Comparison of ENCODE assay signal across 11 cellular contexts in the genomic region with DNA sequence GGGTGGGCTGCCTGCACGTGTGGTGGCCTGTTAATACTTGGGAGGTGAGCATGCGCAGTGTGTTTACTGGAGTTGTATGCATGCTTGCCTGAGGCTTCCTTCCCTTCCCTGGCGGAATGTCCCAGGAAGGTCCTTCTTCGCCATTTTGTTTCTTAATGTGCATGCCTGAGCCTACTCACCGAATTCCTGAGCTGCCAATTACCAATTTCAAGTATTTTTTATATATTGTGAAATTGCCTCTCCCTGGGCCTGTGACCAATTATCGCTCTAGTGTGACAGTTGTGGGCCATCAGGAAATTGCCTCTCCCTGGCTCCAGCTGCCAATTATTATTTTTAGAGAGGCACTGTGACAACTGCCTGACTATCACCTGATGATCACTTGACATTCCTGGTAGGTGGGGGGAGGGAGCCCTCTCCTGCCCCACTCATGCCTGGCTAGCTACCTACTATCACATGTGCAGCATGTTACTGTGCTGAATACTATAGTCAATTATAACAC.
DNase-seq lines count a peak whose midpoint lies in the region; ATAC-seq and TF ChIP-seq lines count a peak whose summit lies in the region.
"Had no signal": no experiment of that assay in that cellular context is flagged by ENCODE, and none has a peak within 500 bp of the region (broad histone marks: within the 10 kb centered on the region; RNA-seq: fewer than 3 reads in every experiment).

No MANE protein-coding gene starts in this region.

- CTCF ChIA-PET in A673 (lab: Charles Lee), result interaction anchor here (0.6 to 1.3 kb wide), 2 partner anchors 70 to 1121 kb away, joined by 5 to 17 read pairs; a partner anchor contains a TSS

- TF ChIP-seq POLR2A in transverse colon (IDR thresholded peaks at IDR 0.05), result no peak

- peaks cover 31% of the 10 kb centered on the region for H3K4me1 Mint-ChIP-seq in HFFc6 (ENCODE audit: low read depth)

- H3K36me3 ChIP-seq in A673 (ENCODE audit: insufficient read depth, low read length, poor library complexity, severe bottlenecking) (no peaks in the 10 kb centered on the region), RWPE2 (ENCODE audit: low read depth) (no peaks in the 10 kb centered on the region), left ventricle myocardium inferior (no peaks in the 10 kb centered on the region), transverse colon (no peaks in the 10 kb centered on the region)

- BruUV-seq in A673 (replicated peaks; lab: Mats Ljungman, UMichigan), result no TSS peak

- H3K27me3 ChIP-seq in A673 (replicated peaks; ENCODE audit: insufficient read depth, low read depth, low read length, poor library complexity) (no peaks in the 10 kb centered on the region), RWPE2 (ENCODE audit: insufficient read depth, poor library complexity, severe bottlenecking) (no peaks in the 10 kb centered on the region), left ventricle myocardium inferior (ENCODE audit: low read depth) (no peaks in the 10 kb centered on the region), transverse colon (no peaks in the 10 kb centered on the region)

- H3K27me3 Mint-ChIP-seq in HFFc6 (ENCODE audit: insufficient read depth), result no peaks in the 10 kb centered on the region

- ATAC-seq in RWPE2 (ENCODE audit: low read depth) (peak; percentile 93), GM19452 (IDR thresholded peaks at IDR 0.05; ENCODE audit: unreplicated experiment) (no peak)

- H3K36me3 Mint-ChIP-seq in HFFc6 (ENCODE audit: low read depth), result peaks cover 18% of the 10 kb centered on the region
- H3K36me3 Mint-ChIP-seq: activated CD4-positive, alpha-beta memory T cell treated with anti-CD3 and anti-CD28 coated beads for 36 hours; CD4-positive, CD25-positive, alpha-beta regulatory T cell had no signal

- intact Hi-C loops in A673 (cut with micrococcal nuclease; ENCODE audit: unreplicated experiment), result no loop called here
- intact Hi-C loops in left ventricle myocardium inferior (cut with micrococcal nuclease), result no loop called here
- intact Hi-C loops in transverse colon (cut with DNase I; ENCODE audit: low total_unique reads), result no loop called here

- peak overlapping the region; percentile 69 for H3K27ac Mint-ChIP-seq in HFFc6
- H3K27ac Mint-ChIP-seq: activated CD4-positive, alpha-beta memory T cell treated with anti-CD3 and anti-CD28 coated beads for 36 hours; CD4-positive, CD25-positive, alpha-beta regulatory T cell had no signal

- H3K4me3 ChIP-seq in A673 (ENCODE audit: low read depth, low read length, poor library complexity, severe bottlenecking) (no peak overlapping the region), RWPE2 (ENCODE audit: severe bottlenecking) (no peak overlapping the region), left ventricle myocardium inferior (no peak overlapping the region), transverse colon (no peak overlapping the region)

- H3K4me1 ChIP-seq in A673 (ENCODE audit: insufficient read depth, low read length, poor library complexity, severe bottlenecking) (peaks cover 16% of the 10 kb centered on the region), RWPE2 (ENCODE audit: insufficient read depth, poor library complexity, severe bottlenecking) (peaks cover 19% of the 10 kb centered on the region), left ventricle myocardium inferior (peaks cover 24% of the 10 kb centered on the region), transverse colon (peaks cover 0 to 3% (median 3%) of the 10 kb centered on the region in 4 donors)

- 85 to 100% methylated on average over 1 to 6 of the region's 6 CpGs for WGBS in transverse colon (ENCODE audit: low coverage in 1 of 2), 2 donors

- no peaks in the 10 kb centered on the region for H3K9me3 ChIP-seq in A673 (ENCODE audit: low read depth, low read length, poor library complexity, severe bottlenecking)
- peaks cover 2% of the 10 kb centered on the region for H3K9me3 ChIP-seq in RWPE2 (ENCODE audit: severe bottlenecking)
- no peaks in the 10 kb centered on the region for H3K9me3 ChIP-seq in left ventricle myocardium inferior (replicated peaks)
- H3K9me3 ChIP-seq in transverse colon, result no peaks in the 10 kb centered on the region

- H3K9me3 Mint-ChIP-seq in HFFc6, result no peaks in the 10 kb centered on the region
- H3K9me3 Mint-ChIP-seq: activated CD4-positive, alpha-beta memory T cell treated with anti-CD3 and anti-CD28 coated beads for 36 hours; CD4-positive, CD25-positive, alpha-beta regulatory T cell had no signal

- no peak overlapping the region for H3K27ac ChIP-seq in A673 (ENCODE audit: low read depth, low read length, poor library complexity, severe bottlenecking)
- peak overlapping the region; percentile 79 for H3K27ac ChIP-seq in RWPE2 (ENCODE audit: poor library complexity, severe bottlenecking)
- peak overlapping the region; percentile 90 for H3K27ac ChIP-seq in left ventricle myocardium inferior (replicated peaks)
- no peak overlapping the region for H3K27ac ChIP-seq in transverse colon

- TF ChIP-seq EP300 in transverse colon (IDR thresholded peaks at IDR 0.05; ENCODE audit: low read depth), result no peak

- in situ Hi-C loops in transverse colon (cut with MboI; ENCODE audit: low pct_ligation_motif_present in 1 of 4, low pct_unique_long_range_greater_than_20kb in 1 of 4, low sequenced_read_pairs in 3 of 4), result no loop called here

- no peak for TF ChIP-seq CTCF in A673 (conservative IDR thresholded peaks at IDR 0.05; ENCODE audit: low read depth, low read length)
- no peak for TF ChIP-seq CTCF in HFFc6 (IDR thresholded peaks at IDR 0.05)
- peak; percentile 19 for TF ChIP-seq CTCF in RWPE2 (IDR thresholded peaks at IDR 0.05; ENCODE audit: poor library complexity, severe bottlenecking)
- no peak for TF ChIP-seq CTCF in left ventricle myocardium inferior (IDR thresholded peaks at IDR 0.05; ENCODE audit: borderline replicate concordance)
- TF ChIP-seq CTCF in transverse colon (IDR thresholded peaks at IDR 0.05), result no peak

- POLR2A ChIA-PET in A673 (lab: Charles Lee; ENCODE audit: low non-redundant PET), result no interaction called here

- no peak overlapping the region for H3K4me3 Mint-ChIP-seq in HFFc6
- H3K4me3 Mint-ChIP-seq: activated CD4-positive, alpha-beta memory T cell treated with anti-CD3 and anti-CD28 coated beads for 36 hours; CD4-positive, CD25-positive, alpha-beta regulatory T cell had no signal

- peak; percentile 83 for DNase-seq in A673 (ENCODE audit: low spot score)
- peak; percentile 85 for DNase-seq in HFFc6
- DNase-seq in RWPE2 (ENCODE audit: low spot score), result no peak
- DNase-seq in left ventricle myocardium inferior, result peak; percentile 57
- no peak for DNase-seq in SKM-1 (lab: John Stamatoyannopoulos, UW; ENCODE audit: unreplicated experiment)
- DNase-seq in transverse colon, result no peak
- no peak for DNase-seq in activated effector memory CD4-positive, alpha-beta T cell treated with Interleukin-2 at 50 U/mL for 16 hours
- DNase-seq: activated CD4-positive, alpha-beta memory T cell treated with anti-CD3 and anti-CD28 coated beads for 36 hours; aorta; CD4-positive, CD25-positive, alpha-beta regulatory T cell had no signal

Comparison
In these comparisons a context has a peak if more than half of its experiments do, and no peak if none do; other contexts are left out.
1. DNase-seq: peak in A673 (single experiment), HFFc6 (single experiment) and left ventricle myocardium inferior (single experiment); none in RWPE2 (single experiment), SKM-1 (single experiment), transverse colon (single experiment) and activated effector memory CD4-positive, alpha-beta T cell treated with Interleukin-2 at 50 U/mL for 16 hours (single experiment).
2. H3K27ac ChIP-seq: peak in RWPE2 (single experiment) and left ventricle myocardium inferior (single experiment); none in A673 (single experiment) and transverse colon (0 of 4).